2 cellular contexts compared by ENCODE assay signal in the genomic region with DNA sequence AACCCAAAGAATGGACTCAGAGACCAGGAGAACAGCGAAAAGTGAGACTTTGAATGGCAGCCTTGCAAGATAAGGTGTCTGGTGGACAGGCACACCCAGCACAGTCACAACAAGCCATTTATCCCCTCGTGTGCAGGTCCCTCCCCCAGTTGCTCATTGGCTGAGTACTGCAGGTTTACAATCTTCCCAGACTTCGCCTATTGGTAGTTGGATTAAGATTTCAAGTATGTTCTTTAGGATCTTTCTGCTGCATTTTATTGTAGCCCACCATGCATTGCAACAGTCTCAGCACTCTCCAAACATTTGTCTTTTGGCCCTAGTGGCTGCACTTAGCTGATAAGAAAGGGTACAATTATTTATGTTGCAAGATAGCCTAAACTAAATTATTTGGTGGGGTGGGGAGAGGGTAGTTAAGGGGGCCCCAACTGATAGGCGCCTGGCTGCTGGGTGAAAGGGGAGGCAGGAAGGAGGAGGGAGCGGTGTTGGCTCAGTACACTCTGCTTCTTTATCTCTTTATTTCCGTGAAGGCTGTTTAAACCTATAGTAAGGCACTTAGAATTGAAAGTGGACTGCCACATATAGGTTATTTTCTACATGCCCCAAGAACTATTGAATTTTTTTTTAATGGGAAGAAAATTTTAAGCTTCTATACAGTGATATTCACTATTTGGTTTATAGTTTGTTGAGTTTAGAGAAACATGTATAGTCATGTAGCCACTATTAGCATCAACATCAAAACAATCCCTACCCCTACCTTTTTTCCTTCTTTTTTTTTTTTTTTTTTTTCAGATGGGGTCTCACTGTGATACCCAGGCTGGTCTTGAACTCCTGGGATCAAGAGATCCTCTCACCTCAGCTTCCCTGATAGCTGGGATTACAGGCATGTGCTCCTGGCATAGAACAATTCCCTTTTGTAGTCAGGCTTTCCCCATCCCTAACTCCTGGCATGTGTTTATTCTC.
TF ChIP-seq lines count a peak whose summit lies in the region.

No MANE protein-coding gene starts in this region.

TF ChIP-seq in HEK293, 187 proteins besides CTCF, POLR2A, EP300 and RAD21:
- TF ChIP-seq, protein P1, sequence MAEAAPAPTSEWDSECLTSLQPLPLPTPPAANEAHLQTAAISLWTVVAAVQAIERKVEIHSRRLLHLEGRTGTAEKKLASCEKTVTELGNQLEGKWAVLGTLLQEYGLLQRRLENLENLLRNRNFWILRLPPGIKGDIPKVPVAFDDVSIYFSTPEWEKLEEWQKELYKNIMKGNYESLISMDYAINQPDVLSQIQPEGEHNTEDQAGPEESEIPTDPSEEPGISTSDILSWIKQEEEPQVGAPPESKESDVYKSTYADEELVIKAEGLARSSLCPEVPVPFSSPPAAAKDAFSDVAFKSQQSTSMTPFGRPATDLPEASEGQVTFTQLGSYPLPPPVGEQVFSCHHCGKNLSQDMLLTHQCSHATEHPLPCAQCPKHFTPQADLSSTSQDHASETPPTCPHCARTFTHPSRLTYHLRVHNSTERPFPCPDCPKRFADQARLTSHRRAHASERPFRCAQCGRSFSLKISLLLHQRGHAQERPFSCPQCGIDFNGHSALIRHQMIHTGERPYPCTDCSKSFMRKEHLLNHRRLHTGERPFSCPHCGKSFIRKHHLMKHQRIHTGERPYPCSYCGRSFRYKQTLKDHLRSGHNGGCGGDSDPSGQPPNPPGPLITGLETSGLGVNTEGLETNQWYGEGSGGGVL (tag by site-specific recombination; IDR thresholded peaks at IDR 0.05) = peak; percentile 39; the same call in 1 of the 2 replicates
- TF ChIP-seq SP2 (tag by site-specific recombination; IDR thresholded peaks at IDR 0.05) (peak; percentile 20; the same call in 1 of the 2 replicates), SP7 (tag by site-specific recombination; IDR thresholded peaks at IDR 0.05) (0 out of 2 replicates have a peak, but pooled peaks have one; percentile 24), ZBTB44 (tag by site-specific recombination; IDR thresholded peaks at IDR 0.05) (0 out of 2 replicates have a peak, but pooled peaks have one; percentile 10), HOXD13 (CRISPR knock-in tag; IDR thresholded peaks at IDR 0.05; ENCODE audit: borderline replicate concordance) (no peak), ZNF513 (tag by site-specific recombination; IDR thresholded peaks at IDR 0.05) (no peak)
- TF ChIP-seq, protein P2, sequence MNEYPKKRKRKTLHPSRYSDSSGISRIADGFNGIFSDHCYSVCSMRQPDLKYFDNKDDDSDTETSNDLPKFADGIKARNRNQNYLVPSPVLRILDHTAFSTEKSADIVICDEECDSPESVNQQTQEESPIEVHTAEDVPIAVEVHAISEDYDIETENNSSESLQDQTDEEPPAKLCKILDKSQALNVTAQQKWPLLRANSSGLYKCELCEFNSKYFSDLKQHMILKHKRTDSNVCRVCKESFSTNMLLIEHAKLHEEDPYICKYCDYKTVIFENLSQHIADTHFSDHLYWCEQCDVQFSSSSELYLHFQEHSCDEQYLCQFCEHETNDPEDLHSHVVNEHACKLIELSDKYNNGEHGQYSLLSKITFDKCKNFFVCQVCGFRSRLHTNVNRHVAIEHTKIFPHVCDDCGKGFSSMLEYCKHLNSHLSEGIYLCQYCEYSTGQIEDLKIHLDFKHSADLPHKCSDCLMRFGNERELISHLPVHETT (tag by site-specific recombination; IDR thresholded peaks at IDR 0.05) = no peak

TF ChIP-seq in GM12878, 131 proteins besides CTCF, POLR2A, EP300 and RAD21:
- TF ChIP-seq HDAC6 (IDR thresholded peaks at IDR 0.05; ENCODE audit: unreplicated experiment) (no peak), DPF2 (IDR thresholded peaks at IDR 0.05) (no peak), EGR1 (IDR thresholded peaks at IDR 0.05; ENCODE audit: borderline replicate concordance in 1 of 2, low read depth in 2 of 2, low read length in 2 of 2) (no peak), CHD4 (IDR thresholded peaks at IDR 0.05) (no peak), PML (IDR thresholded peaks at IDR 0.05; ENCODE audit: low read length) (no peak), SMAD1 (IDR thresholded peaks at IDR 0.05; ENCODE audit: low read depth, partially characterized antibody) (no peak)
- TF ChIP-seq, protein P3, sequence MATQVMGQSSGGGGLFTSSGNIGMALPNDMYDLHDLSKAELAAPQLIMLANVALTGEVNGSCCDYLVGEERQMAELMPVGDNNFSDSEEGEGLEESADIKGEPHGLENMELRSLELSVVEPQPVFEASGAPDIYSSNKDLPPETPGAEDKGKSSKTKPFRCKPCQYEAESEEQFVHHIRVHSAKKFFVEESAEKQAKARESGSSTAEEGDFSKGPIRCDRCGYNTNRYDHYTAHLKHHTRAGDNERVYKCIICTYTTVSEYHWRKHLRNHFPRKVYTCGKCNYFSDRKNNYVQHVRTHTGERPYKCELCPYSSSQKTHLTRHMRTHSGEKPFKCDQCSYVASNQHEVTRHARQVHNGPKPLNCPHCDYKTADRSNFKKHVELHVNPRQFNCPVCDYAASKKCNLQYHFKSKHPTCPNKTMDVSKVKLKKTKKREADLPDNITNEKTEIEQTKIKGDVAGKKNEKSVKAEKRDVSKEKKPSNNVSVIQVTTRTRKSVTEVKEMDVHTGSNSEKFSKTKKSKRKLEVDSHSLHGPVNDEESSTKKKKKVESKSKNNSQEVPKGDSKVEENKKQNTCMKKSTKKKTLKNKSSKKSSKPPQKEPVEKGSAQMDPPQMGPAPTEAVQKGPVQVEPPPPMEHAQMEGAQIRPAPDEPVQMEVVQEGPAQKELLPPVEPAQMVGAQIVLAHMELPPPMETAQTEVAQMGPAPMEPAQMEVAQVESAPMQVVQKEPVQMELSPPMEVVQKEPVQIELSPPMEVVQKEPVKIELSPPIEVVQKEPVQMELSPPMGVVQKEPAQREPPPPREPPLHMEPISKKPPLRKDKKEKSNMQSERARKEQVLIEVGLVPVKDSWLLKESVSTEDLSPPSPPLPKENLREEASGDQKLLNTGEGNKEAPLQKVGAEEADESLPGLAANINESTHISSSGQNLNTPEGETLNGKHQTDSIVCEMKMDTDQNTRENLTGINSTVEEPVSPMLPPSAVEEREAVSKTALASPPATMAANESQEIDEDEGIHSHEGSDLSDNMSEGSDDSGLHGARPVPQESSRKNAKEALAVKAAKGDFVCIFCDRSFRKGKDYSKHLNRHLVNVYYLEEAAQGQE (IDR thresholded peaks at IDR 0.05; ENCODE audit: low read depth, low read length) = no peak
